Comparison of ENCODE assay signal across 8 cellular contexts in the genomic region with DNA sequence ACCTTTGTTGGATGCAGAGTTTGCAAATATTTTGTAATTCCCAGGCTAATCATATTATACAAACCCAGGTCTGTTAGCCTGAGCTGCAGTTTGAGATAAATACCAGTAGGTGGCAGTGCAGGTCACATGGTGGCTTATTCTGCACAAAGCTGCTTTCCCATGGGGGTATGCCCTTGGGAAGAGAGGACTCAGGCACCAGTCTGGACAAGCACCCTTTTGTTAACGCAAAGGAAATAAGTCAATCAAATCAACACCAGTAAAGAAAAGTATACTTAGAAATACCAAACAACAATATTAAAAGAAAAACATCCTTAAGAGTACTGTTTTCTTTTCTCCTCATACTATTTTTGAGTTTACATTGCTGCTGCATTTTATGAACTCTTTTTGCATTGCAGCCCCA.
A peak's percentile ranks its signal among the peaks of the same experiment; 100 is the strongest.
DNase-seq lines count a peak whose midpoint lies in the region; ATAC-seq and TF ChIP-seq lines count a peak whose summit lies in the region.

No MANE protein-coding gene starts in this region.

- no peak overlapping the region for H3K4ac ChIP-seq in trophoblast cell (ENCODE audit: low read depth, low read length)

- H3K4me1 ChIP-seq in A673 (ENCODE audit: insufficient read depth, low read length, poor library complexity, severe bottlenecking) (peaks cover 32% of the 10 kb centered on the region), trophoblast cell (ENCODE audit: control insufficient read depth in 1 of 2, insufficient read depth in 2 of 2, low read length in 2 of 2) (peaks cover 0 to 1% of the 10 kb centered on the region in 2 experiments)

- H4K12ac ChIP-seq in trophoblast cell (ENCODE audit: low read depth, low read length): no peak overlapping the region

- peaks cover 4% of the 10 kb centered on the region for H3K79me1 ChIP-seq in trophoblast cell (ENCODE audit: low read length)

- no peak overlapping the region for H3K4me3 ChIP-seq in A673 (ENCODE audit: low read depth, low read length, poor library complexity, severe bottlenecking)
- H3K4me3 ChIP-seq in trophoblast cell (ENCODE audit: low read depth, low read length): no peak overlapping the region

- no peaks in the 10 kb centered on the region for H3K9me3 ChIP-seq in A673 (ENCODE audit: low read depth, low read length, poor library complexity, severe bottlenecking)
- no peaks in the 10 kb centered on the region for H3K9me3 ChIP-seq in trophoblast cell (ENCODE audit: insufficient read depth, low read depth, low read length)

- peak; percentile 95 for TF ChIP-seq CTCF in A673 (conservative IDR thresholded peaks at IDR 0.05; ENCODE audit: low read depth, low read length)

- H3K79me2 ChIP-seq in trophoblast cell (ENCODE audit: control insufficient read depth, insufficient read depth, low read length, poor library complexity): no peaks in the 10 kb centered on the region

- ATAC-seq in HG03342 (IDR thresholded peaks at IDR 0.05; ENCODE audit: unreplicated experiment): peak; percentile 67
- no peak for ATAC-seq in HG03139 (IDR thresholded peaks at IDR 0.05; ENCODE audit: unreplicated experiment)

- H3K14ac ChIP-seq in trophoblast cell (ENCODE audit: low read length): no peak overlapping the region

- no peak overlapping the region for H3K27ac ChIP-seq in A673 (ENCODE audit: low read depth, low read length, poor library complexity, severe bottlenecking)
- H3K27ac ChIP-seq in trophoblast cell (ENCODE audit: low read depth, low read length): no peak overlapping the region

- H3K9ac ChIP-seq in trophoblast cell (ENCODE audit: low read length): no peak overlapping the region

- H3K4me2 ChIP-seq in trophoblast cell (ENCODE audit: low read length): no peak overlapping the region

- H3K23ac ChIP-seq in trophoblast cell (ENCODE audit: low read length): no peak overlapping the region

- no peak overlapping the region for H2AFZ ChIP-seq in trophoblast cell (ENCODE audit: insufficient read depth, low read length, poor library complexity)

- no peak overlapping the region for H4K8ac ChIP-seq in trophoblast cell (ENCODE audit: low read depth, low read length)

- H2BK120ac ChIP-seq in trophoblast cell (ENCODE audit: insufficient read depth, low read length, poor library complexity): no peak overlapping the region

- no peaks in the 10 kb centered on the region for H3K36me3 ChIP-seq in A673 (ENCODE audit: insufficient read depth, low read length, poor library complexity, severe bottlenecking)
- H3K36me3 ChIP-seq in trophoblast cell (ENCODE audit: control insufficient read depth in 1 of 2, insufficient read depth in 2 of 2, low read length in 2 of 2): no peaks in the 10 kb centered on the region

- BruUV-seq in A673 (replicated peaks; lab: Mats Ljungman, UMichigan): no TSS peak

- POLR2A ChIA-PET in A673 (lab: Charles Lee; ENCODE audit: low non-redundant PET): no interaction called here

- H3K27me3 ChIP-seq in A673 (replicated peaks; ENCODE audit: insufficient read depth, low read depth, low read length, poor library complexity) (no peaks in the 10 kb centered on the region), trophoblast cell (ENCODE audit: insufficient read depth, low read length) (no peaks in the 10 kb centered on the region)

- WGBS in trophoblast cell (ENCODE audit: extremely low coverage, insufficient coverage, insufficient read length): no CpG with 5 or more reads among the region's 1 CpG

- no peak overlapping the region for H4K91ac ChIP-seq in trophoblast cell (ENCODE audit: low read depth, low read length)

- CTCF ChIA-PET in A673 (lab: Charles Lee): interaction anchor here (0.6 to 1.0 kb wide), 3 partner anchors 12 to 1637 kb away, joined by 3 to 5 read pairs (median 3); no protein-coding TSS in a partner anchor

- no peak overlapping the region for H2AK5ac ChIP-seq in trophoblast cell (ENCODE audit: low read length)

- no peak overlapping the region for H3K18ac ChIP-seq in trophoblast cell (ENCODE audit: low read length)

- no peak overlapping the region for H2BK5ac ChIP-seq in trophoblast cell (ENCODE audit: low read depth, low read length, poor library complexity)

- no peak overlapping the region for H2BK12ac ChIP-seq in trophoblast cell (ENCODE audit: low read length)

- peak; percentile 84 for DNase-seq in A673 (ENCODE audit: low spot score)
- peak; percentile 60 for DNase-seq in EL
- DNase-seq in SHP77 (lab: John Stamatoyannopoulos, UW): peak; percentile 47 to 73
- peak; percentile 79 for DNase-seq in fibroblast of peridontal ligament (ENCODE audit: extremely low read depth)
- DNase-seq in trophoblast cell: peak; percentile 20 to 75
- DNase-seq in COLO668 (lab: John Stamatoyannopoulos, UW; ENCODE audit: unreplicated experiment): no peak

- intact Hi-C loops in A673 (cut with micrococcal nuclease; ENCODE audit: unreplicated experiment): loop anchor here (2.0 to 5.0 kb wide), 4 partner anchors 388 to 1596 kb away; a partner anchor contains a TSS
